Comparison of ENCODE assay signal across 19 cellular contexts in genomic region chr18:24831871-24832665, GRCh38.
DNase-seq lines count a peak whose midpoint lies in the region; ATAC-seq and TF ChIP-seq lines count a peak whose summit lies in the region.
"Had no signal": no experiment of that assay in that cellular context is flagged by ENCODE, and none has a peak within 500 bp of the region (broad histone marks: within the 10 kb centered on the region; RNA-seq: fewer than 3 reads in every experiment).

No MANE protein-coding gene starts in this region.

- peaks cover 3% of the 10 kb centered on the region for H3K9me3 Mint-ChIP-seq in neural crest cell
- H3K9me3 Mint-ChIP-seq: activated CD4-positive, alpha-beta T cell treated with anti-CD3 and anti-CD28 coated beads, Interleukin-2, amount 10 ng/mL, durations not matched to agents 7 days and 5 days; activated naive CD8-positive, alpha-beta T cell treated with anti-CD3 and anti-CD28 coated beads for 36 hours; activated T-helper 17 cell treated with anti-CD3 and anti-CD28 coated beads, Interleukin-2, amount 50 U/mL, for 72 hours; T-cell had no signal

- DNase-seq in ELF-1 (ENCODE audit: low read depth, low spot score), result peak; percentile 50
- DNase-seq in HuH-7 (ENCODE audit: low spot score), result peak; percentile 43
- peak; percentile 93 for DNase-seq in dermis blood vessel endothelial cell
- DNase-seq in neural crest cell (ENCODE audit: low read depth, low spot score), result no peak
- DNase-seq in GDM1 (lab: John Stamatoyannopoulos, UW), result no peak
- no peak for DNase-seq in omental fat pad (ENCODE audit: low spot score)
- DNase-seq: activated CD4-positive, alpha-beta T cell treated with anti-CD3 and anti-CD28 coated beads, Interleukin-2, amount 10 ng/mL, durations not matched to agents 7 days and 5 days; activated naive CD8-positive, alpha-beta T cell treated with anti-CD3 and anti-CD28 coated beads for 36 hours; DMS 273 treated with DMSO at 0.1 percent for 48 hours; foreskin melanocyte; hypothalamus; NCI-H1092; NCI-H526 treated with DMSO at 0.1 percent for 48 hours; PC-9; SHP77 treated with DMSO at 0.1 percent for 48 hours; T-cell had no signal

- ATAC-seq in omental fat pad (ENCODE audit: low FRiP score), result no peak
- no peak for ATAC-seq in GM21786 (IDR thresholded peaks at IDR 0.05; ENCODE audit: unreplicated experiment)
- no peak for ATAC-seq in GM18873 (IDR thresholded peaks at IDR 0.05; ENCODE audit: low FRiP score, unreplicated experiment)
- ATAC-seq: activated T-helper 17 cell treated with anti-CD3 and anti-CD28 coated beads, Interleukin-2, amount 50 U/mL, for 72 hours; T-cell had no signal

- no peaks in the 10 kb centered on the region for H3K36me3 Mint-ChIP-seq in neural crest cell (ENCODE audit: low read depth)
- H3K36me3 Mint-ChIP-seq: activated naive CD8-positive, alpha-beta T cell treated with anti-CD3 and anti-CD28 coated beads for 36 hours; T-cell had no signal

- TF ChIP-seq CTCF in neural crest cell (conservative IDR thresholded peaks at IDR 0.05), result no peak
- TF ChIP-seq CTCF in omental fat pad (IDR thresholded peaks at IDR 0.05), result no peak

- peak overlapping the region; percentile 73 for H3K27ac Mint-ChIP-seq in neural crest cell (ENCODE audit: unreplicated experiment)
- H3K27ac Mint-ChIP-seq: activated CD4-positive, alpha-beta T cell treated with anti-CD3 and anti-CD28 coated beads, Interleukin-2, amount 10 ng/mL, durations not matched to agents 7 days and 5 days; activated naive CD8-positive, alpha-beta T cell treated with anti-CD3 and anti-CD28 coated beads for 36 hours; activated T-helper 17 cell treated with anti-CD3 and anti-CD28 coated beads, Interleukin-2, amount 50 U/mL, for 72 hours; T-cell had no signal

- peaks cover 30% of the 10 kb centered on the region for H3K4me1 Mint-ChIP-seq in neural crest cell
- H3K4me1 Mint-ChIP-seq: activated CD4-positive, alpha-beta T cell treated with anti-CD3 and anti-CD28 coated beads, Interleukin-2, amount 10 ng/mL, durations not matched to agents 7 days and 5 days; activated naive CD8-positive, alpha-beta T cell treated with anti-CD3 and anti-CD28 coated beads for 36 hours; activated T-helper 17 cell treated with anti-CD3 and anti-CD28 coated beads, Interleukin-2, amount 50 U/mL, for 72 hours; T-cell had no signal

- H3K4me3 Mint-ChIP-seq in neural crest cell, result no peak overlapping the region
- H3K4me3 Mint-ChIP-seq: activated CD4-positive, alpha-beta T cell treated with anti-CD3 and anti-CD28 coated beads, Interleukin-2, amount 10 ng/mL, durations not matched to agents 7 days and 5 days; activated naive CD8-positive, alpha-beta T cell treated with anti-CD3 and anti-CD28 coated beads for 36 hours; activated T-helper 17 cell treated with anti-CD3 and anti-CD28 coated beads, Interleukin-2, amount 50 U/mL, for 72 hours; T-cell had no signal

- H3K27me3 Mint-ChIP-seq in neural crest cell (ENCODE audit: low read depth), result peaks cover 8% of the 10 kb centered on the region

Comparison
In these comparisons a context has a peak if more than half of its experiments do, and no peak if none do; other contexts are left out.
1. DNase-seq: peak in ELF-1 (single experiment), HuH-7 (single experiment) and dermis blood vessel endothelial cell (single experiment); none in neural crest cell (single experiment), GDM1 (single experiment) and omental fat pad (single experiment).